ENCODE assay signal across 9 cellular contexts in genomic region chr19:18514800-18515682, GRCh38. TPM values are rescaled to one million over a fixed set of nuclear protein-coding genes. Genes with fewer than 3 reads are reported as not detected.
DNase-seq lines count a peak whose midpoint lies in the region; ATAC-seq and TF ChIP-seq lines count a peak whose summit lies in the region.
"Had no signal": no experiment of that assay in that cellular context is flagged by ENCODE, and none has a peak within 500 bp of the region (broad histone marks: within the 10 kb centered on the region; RNA-seq: fewer than 3 reads in every experiment).

No MANE protein-coding gene starts in this region.

- no peaks in the 10 kb centered on the region for H3K27me3 Mint-ChIP-seq in Caco-2 (ENCODE audit: insufficient read depth, unreplicated experiment)
- H3K27me3 Mint-ChIP-seq in effector memory CD8-positive, alpha-beta T cell: no peaks in the 10 kb centered on the region
- H3K27me3 Mint-ChIP-seq in naive thymus-derived CD4-positive, alpha-beta T cell: no peaks in the 10 kb centered on the region

- intact Hi-C loops in Caco-2 (cut with micrococcal nuclease; ENCODE audit: unreplicated experiment): no loop called here
- intact Hi-C loops in naive thymus-derived CD4-positive, alpha-beta T cell (cut with micrococcal nuclease): no loop called here

- POLR2A ChIA-PET in Caco-2 (lab: Charles Lee): interaction anchor here (0.5 to 0.7 kb wide), 2 partner anchors 33 to 56 kb away, joined by 3 to 5 read pairs; no protein-coding TSS in a partner anchor
- POLR2A ChIA-PET in naive thymus-derived CD4-positive, alpha-beta T cell (lab: Charles Lee): no interaction called here

- H3K27me3 ChIP-seq in Caco-2 (replicated peaks; ENCODE audit: control insufficient read depth, insufficient read depth, low read length): no peaks in the 10 kb centered on the region
- no peaks in the 10 kb centered on the region for H3K27me3 ChIP-seq in naive thymus-derived CD4-positive, alpha-beta T cell (ENCODE audit: control insufficient read depth in 2 of 2, insufficient read depth in 2 of 2, low read length in 2 of 2)

- no peak for TF ChIP-seq CTCF in Caco-2 (IDR thresholded peaks at IDR 0.05; ENCODE audit: insufficient read depth in 1 of 2, low read depth in 1 of 2, low read length in 1 of 2, severe bottlenecking in 1 of 2, unreplicated experiment in 1 of 2)

- H3K27ac Mint-ChIP-seq in Caco-2 (ENCODE audit: unreplicated experiment): peak overlapping the region; percentile 76
- peak overlapping the region; percentile 92 to 97 for H3K27ac Mint-ChIP-seq in effector memory CD8-positive, alpha-beta T cell
- peak overlapping the region in 2 of 9 donors; percentile 32 to 55 for H3K27ac Mint-ChIP-seq in naive thymus-derived CD4-positive, alpha-beta T cell
- H3K27ac Mint-ChIP-seq: activated T-cell treated with anti-CD3 and anti-CD28 coated beads, Interleukin-2, amount 50 U/mL, for 72 hours had no signal

- no peaks in the 10 kb centered on the region for H3K9me3 ChIP-seq in Caco-2
- H3K9me3 ChIP-seq in naive thymus-derived CD4-positive, alpha-beta T cell (ENCODE audit: control insufficient read depth in 2 of 3, low read length in 3 of 3): no peaks in the 10 kb centered on the region

- CTCF ChIA-PET in Caco-2 (lab: Charles Lee): interaction anchor here (1.0 to 1.3 kb wide), 2 partner anchors 26 to 74 kb away, joined by 3 to 10 read pairs; no protein-coding TSS in a partner anchor
- CTCF ChIA-PET in naive thymus-derived CD4-positive, alpha-beta T cell (lab: Charles Lee): no interaction called here

- H3K4me3 Mint-ChIP-seq in Caco-2 (ENCODE audit: unreplicated experiment): no peak overlapping the region
- H3K4me3 Mint-ChIP-seq in effector memory CD8-positive, alpha-beta T cell: peak overlapping the region; percentile 54 to 65
- H3K4me3 Mint-ChIP-seq in naive thymus-derived CD4-positive, alpha-beta T cell: no peak overlapping the region
- H3K4me3 Mint-ChIP-seq: activated T-cell treated with anti-CD3 and anti-CD28 coated beads, Interleukin-2, amount 50 U/mL, for 72 hours had no signal

- H3K9me3 Mint-ChIP-seq in Caco-2 (ENCODE audit: unreplicated experiment): no peaks in the 10 kb centered on the region
- no peaks in the 10 kb centered on the region for H3K9me3 Mint-ChIP-seq in effector memory CD8-positive, alpha-beta T cell
- no peaks in the 10 kb centered on the region for H3K9me3 Mint-ChIP-seq in naive thymus-derived CD4-positive, alpha-beta T cell
- H3K9me3 Mint-ChIP-seq: activated T-cell treated with anti-CD3 and anti-CD28 coated beads, Interleukin-2, amount 50 U/mL, for 72 hours had no signal

- H3K4me1 Mint-ChIP-seq in Caco-2 (ENCODE audit: low read depth, unreplicated experiment): peaks cover 30% of the 10 kb centered on the region
- peaks cover 53 to 63% of the 10 kb centered on the region in 2 donors for H3K4me1 Mint-ChIP-seq in effector memory CD8-positive, alpha-beta T cell (ENCODE audit: low read depth in 2 of 2)
- peaks cover 8 to 60% (median 50%) of the 10 kb centered on the region in 7 donors for H3K4me1 Mint-ChIP-seq in naive thymus-derived CD4-positive, alpha-beta T cell

- ATAC-seq in effector memory CD8-positive, alpha-beta T cell (replicated peaks): peak; percentile 88
- peak; percentile 86 for ATAC-seq in naive thymus-derived CD4-positive, alpha-beta T cell
- no peak for ATAC-seq in GM21619 (IDR thresholded peaks at IDR 0.05; ENCODE audit: unreplicated experiment)
- no peak for ATAC-seq in GM19463 (IDR thresholded peaks at IDR 0.05; ENCODE audit: unreplicated experiment)

- peak; percentile 91 to 92 for DNase-seq in Caco-2
- DNase-seq in NCI-H69 (lab: John Stamatoyannopoulos, UW): peak; percentile 77
- peak in 2 of 3 experiments; percentile 67 for DNase-seq in effector memory CD8-positive, alpha-beta T cell
- DNase-seq in naive thymus-derived CD4-positive, alpha-beta T cell: no peak
- DNase-seq in NCI-H187 treated with DMSO at 0.1 percent for 48 hours (lab: John Stamatoyannopoulos, UW): no peak
- DNase-seq in occipital lobe (lab: John Stamatoyannopoulos, UW): no peak
- DNase-seq: activated T-cell treated with anti-CD3 and anti-CD28 coated beads, Interleukin-2, amount 50 U/mL, for 72 hours had no signal

- peaks cover 19% of the 10 kb centered on the region for H3K4me1 ChIP-seq in Caco-2
- H3K4me1 ChIP-seq in naive thymus-derived CD4-positive, alpha-beta T cell (ENCODE audit: control insufficient read depth in 2 of 2, insufficient read depth in 2 of 2, low read length in 2 of 2): peaks cover 3 to 34% of the 10 kb centered on the region in 2 donors

- H3K36me3 ChIP-seq in Caco-2 (ENCODE audit: control insufficient read depth, insufficient read depth, low read length): no peaks in the 10 kb centered on the region
- H3K36me3 ChIP-seq in naive thymus-derived CD4-positive, alpha-beta T cell (ENCODE audit: control insufficient read depth in 2 of 3, insufficient read depth in 3 of 3, low read length in 3 of 3): no peaks in the 10 kb centered on the region

- BruUV-seq in Caco-2 (replicated peaks; lab: Mats Ljungman, UMichigan): no TSS peak

- no peak overlapping the region for H3K4me3 ChIP-seq in Caco-2 (ENCODE audit: low read depth, low read length)
- no peak overlapping the region for H3K4me3 ChIP-seq in naive thymus-derived CD4-positive, alpha-beta T cell (ENCODE audit: low read length)

- H3K36me3 Mint-ChIP-seq in Caco-2 (ENCODE audit: insufficient read depth, unreplicated experiment): peaks cover 11% of the 10 kb centered on the region
- peaks cover 71% of the 10 kb centered on the region for H3K36me3 Mint-ChIP-seq in effector memory CD8-positive, alpha-beta T cell (ENCODE audit: insufficient read depth)
- no peaks in the 10 kb centered on the region for H3K36me3 Mint-ChIP-seq in naive thymus-derived CD4-positive, alpha-beta T cell

- no peak overlapping the region for H3K27ac ChIP-seq in naive thymus-derived CD4-positive, alpha-beta T cell (ENCODE audit: low read depth, low read length)

RNA-seq across cellular contexts. Expression of gene ELL, which starts 6.8 kb away (rescaled TPM):
- total RNA-seq in Caco-2 (2022) (11.2 and 12.1 TPM in 2 replicates), occipital lobe (6.6 TPM)
- 10 to 100 TPM; 18.9 to 70.4 (median 25.0) TPM for total RNA-seq in naive thymus-derived CD4-positive, alpha-beta T cell
- polyA plus RNA-seq in naive thymus-derived CD4-positive, alpha-beta T cell: 10 to 100 TPM in 1 of 2 donors, 1 to 10 TPM in 1; 8.9 to 12.6 TPM

RNA-seq across cellular contexts. Expression of gene FKBP8, which starts 28.3 kb away (rescaled TPM):
- 174 and 184 TPM in 2 replicates for total RNA-seq in Caco-2 (2022)
- 100 to 1,000 TPM; 137 to 241 (median 221) TPM for total RNA-seq in naive thymus-derived CD4-positive, alpha-beta T cell
- polyA plus RNA-seq in naive thymus-derived CD4-positive, alpha-beta T cell: 100 to 1,000 TPM in 1 of 2 donors, 10 to 100 TPM in 1; 96.9 to 155 TPM
- 118 TPM for total RNA-seq in occipital lobe

RNA-seq across cellular contexts. Expression of gene KXD1, which starts 42.6 kb away (rescaled TPM):
- total RNA-seq in Caco-2 (2022): 77.5 and 80.2 TPM in 2 replicates
- total RNA-seq in naive thymus-derived CD4-positive, alpha-beta T cell: 100 to 1,000 TPM in 2 of 5 experiments, 10 to 100 TPM in 3; 74.7 to 108 (median 99.9) TPM
- polyA plus RNA-seq in naive thymus-derived CD4-positive, alpha-beta T cell: 10 to 100 TPM; 70.3 to 78.5 TPM
- 16.4 TPM for total RNA-seq in occipital lobe

RNA-seq across cellular contexts. Expression of gene UBA52, which starts 56.6 kb away (rescaled TPM):
- total RNA-seq in Caco-2 (2022): 1,276 and 1,389 TPM in 2 replicates
- total RNA-seq in naive thymus-derived CD4-positive, alpha-beta T cell: 1,000 to 10,000 TPM; 1,563 to 2,429 (median 2,196) TPM
- 1,000 to 10,000 TPM; 2,042 to 2,197 TPM for polyA plus RNA-seq in naive thymus-derived CD4-positive, alpha-beta T cell
- 530 TPM for total RNA-seq in occipital lobe

Comparison
In these comparisons a context has a peak if more than half of its experiments do, and no peak if none do; other contexts are left out.
1. DNase-seq: peak in Caco-2 (2 of 2), NCI-H69 (single experiment) and effector memory CD8-positive, alpha-beta T cell (2 of 3); none in naive thymus-derived CD4-positive, alpha-beta T cell (0 of 9), NCI-H187 treated with DMSO at 0.1 percent for 48 hours (single experiment) and occipital lobe (single experiment).
2. H3K4me3 Mint-ChIP-seq: peak in effector memory CD8-positive, alpha-beta T cell (2 of 2); none in Caco-2 (single experiment) and naive thymus-derived CD4-positive, alpha-beta T cell (0 of 10).
3. ATAC-seq: peak in effector memory CD8-positive, alpha-beta T cell (single experiment) and naive thymus-derived CD4-positive, alpha-beta T cell (single experiment); none in GM21619 (single experiment) and GM19463 (single experiment).